10 cellular contexts compared by ENCODE assay signal in the genomic region with DNA sequence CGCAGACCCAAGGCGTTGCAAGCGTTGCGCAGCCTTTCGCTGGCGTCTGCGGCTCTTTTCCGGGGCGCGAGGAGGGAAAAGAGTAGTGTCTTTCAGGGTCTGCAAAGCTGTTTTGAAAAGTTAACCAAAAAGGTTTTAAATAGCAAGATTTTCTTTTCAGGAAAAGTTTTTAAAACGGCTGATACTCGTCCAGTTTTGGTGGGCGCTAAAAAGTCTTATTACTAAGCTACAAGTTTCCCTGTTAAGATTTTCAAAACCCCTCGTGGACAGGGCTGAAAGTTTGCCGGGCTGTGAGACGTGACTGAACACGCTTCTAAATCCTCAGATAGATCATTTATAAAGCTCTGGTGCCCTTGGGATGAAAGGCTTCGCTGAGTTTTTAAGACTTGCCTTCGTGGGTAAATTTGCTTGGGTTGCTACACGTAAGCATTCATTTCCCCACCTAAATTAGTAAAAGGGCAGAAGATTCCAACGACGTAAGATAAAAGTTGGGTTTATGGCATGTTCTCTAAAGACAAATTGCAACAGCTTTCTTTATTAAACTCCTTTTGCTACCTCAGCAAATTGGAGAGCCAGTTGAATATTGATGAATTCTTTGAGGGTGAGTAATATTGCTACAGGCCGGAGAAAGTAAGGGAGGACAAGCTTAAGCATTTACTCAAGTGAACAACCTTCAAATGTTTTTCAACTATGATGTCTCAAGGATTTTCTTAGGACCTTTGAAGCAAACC.
A peak's percentile ranks its signal among the peaks of the same experiment; 100 is the strongest.
DNase-seq lines count a peak whose midpoint lies in the region; ATAC-seq and TF ChIP-seq lines count a peak whose summit lies in the region.
"Had no signal": no experiment of that assay in that cellular context is flagged by ENCODE, and none has a peak within 500 bp of the region (broad histone marks: within the 10 kb centered on the region; RNA-seq: fewer than 3 reads in every experiment).

No MANE protein-coding gene starts in this region.

- peaks cover 44% of the 10 kb centered on the region for H3K4me1 Mint-ChIP-seq in WTC11

- no peak overlapping the region for H3K27ac Mint-ChIP-seq in WTC11

- peaks cover 36% of the 10 kb centered on the region for H3K27me3 ChIP-seq in cardiac muscle cell
- peaks cover 64% of the 10 kb centered on the region for H3K27me3 ChIP-seq in iPS-18a (ENCODE audit: control insufficient read depth, insufficient read depth, low read length)
- peaks cover 15% of the 10 kb centered on the region for H3K27me3 ChIP-seq in upper lobe of right lung

- peak overlapping the region; percentile 68 for H3K4me3 Mint-ChIP-seq in WTC11

- H3K36me3 Mint-ChIP-seq in WTC11: no peaks in the 10 kb centered on the region

- peaks cover 57% of the 10 kb centered on the region for H3K27me3 Mint-ChIP-seq in WTC11 (ENCODE audit: low read depth)

- H3K9ac ChIP-seq in iPS-18a (ENCODE audit: low read length): no peak overlapping the region

- in situ Hi-C loops in G401 (cut with HindIII; ENCODE audit: low sequenced_read_pairs): no loop called here

- CTCF ChIA-PET in WTC11 (lab: Charles Lee): interaction anchor here (1.4 kb wide), 1 partner anchor 213 kb away, joined by 6 read pairs; no protein-coding TSS in a partner anchor

- H3K9me3 Mint-ChIP-seq in WTC11: no peaks in the 10 kb centered on the region

- ATAC-seq in left cardiac atrium (no peak), WTC11 (no peak), upper lobe of right lung (no peak), GM21423 (IDR thresholded peaks at IDR 0.05; ENCODE audit: unreplicated experiment) (no peak)

- intact Hi-C loops in left cardiac atrium (cut with DNase I): no loop called here
- intact Hi-C loops in upper lobe of right lung (cut with DNase I): no loop called here

- H3K4me1 ChIP-seq in cardiac muscle cell (ENCODE audit: low read depth) (peaks cover 10% of the 10 kb centered on the region), iPS-18a (ENCODE audit: control insufficient read depth, low read depth, low read length) (peaks cover 8% of the 10 kb centered on the region), upper lobe of right lung (no peaks in the 10 kb centered on the region)

- POLR2A ChIA-PET in WTC11 (lab: Charles Lee): no interaction called here

- DNase-seq in cardiac muscle cell (ENCODE audit: low read depth in 1 of 2, low spot score in 1 of 2) (peak in 1 of 2 donors; percentile 56), left cardiac atrium (no peak), WTC11 (ENCODE audit: low spot score) (no peak), upper lobe of right lung (no peak), NCI-H82 (lab: John Stamatoyannopoulos, UW) (no peak), G401 (ENCODE audit: low spot score) (no peak)
- DNase-seq: activated CD4-positive, CD25-positive, alpha-beta regulatory T cell; DMS 273 treated with DMSO at 0.1 percent for 48 hours had no signal

- H3K36me3 ChIP-seq in cardiac muscle cell (no peaks in the 10 kb centered on the region), iPS-18a (ENCODE audit: control insufficient read depth, low read depth, low read length) (no peaks in the 10 kb centered on the region), upper lobe of right lung (no peaks in the 10 kb centered on the region)

- no peak for TF ChIP-seq CTCF in cardiac muscle cell (IDR thresholded peaks at IDR 0.05; ENCODE audit: low read depth, low read length)
- no peak for TF ChIP-seq CTCF in WTC11 (IDR thresholded peaks at IDR 0.05)
- no peak for TF ChIP-seq CTCF in upper lobe of right lung (IDR thresholded peaks at IDR 0.05)

- H3K27ac ChIP-seq in cardiac muscle cell: no peak overlapping the region
- H3K27ac ChIP-seq in iPS-18a (ENCODE audit: low read length): no peak overlapping the region
- no peak overlapping the region for H3K27ac ChIP-seq in upper lobe of right lung

- H3K9me3 ChIP-seq in cardiac muscle cell (ENCODE audit: low read depth): no peaks in the 10 kb centered on the region
- H3K9me3 ChIP-seq in iPS-18a (ENCODE audit: control insufficient read depth, low read depth, low read length): no peaks in the 10 kb centered on the region
- no peaks in the 10 kb centered on the region for H3K9me3 ChIP-seq in upper lobe of right lung

- H3K4me3 ChIP-seq in cardiac muscle cell (peak overlapping the region; percentile 73), iPS-18a (ENCODE audit: low read length) (peak overlapping the region; percentile 59), upper lobe of right lung (peak overlapping the region; percentile 51)

TF ChIP-seq in WTC11, 78 proteins besides CTCF, POLR2A, EP300 and RAD21:
- no peak for TF ChIP-seq MXD4 (CRISPR knock-in tag; IDR thresholded peaks at IDR 0.05; ENCODE audit: borderline replicate concordance)
